Comparison of ENCODE assay signal across 1 cellular context in genomic region chr7:28509256-28510021, GRCh38.
TF ChIP-seq lines count a peak whose summit lies in the region.

No MANE protein-coding gene starts in this region.

TF ChIP-seq in GM12878, 131 proteins besides CTCF, POLR2A, EP300 and RAD21 (continued from another document):
- peak; percentile 89 for TF ChIP-seq ATF2 (IDR thresholded peaks at IDR 0.05; ENCODE audit: low read length)
- TF ChIP-seq PBX3 (IDR thresholded peaks at IDR 0.05; ENCODE audit: insufficient replicate concordance, low read depth, low read length): no peak
- TF ChIP-seq ZNF592 (IDR thresholded peaks at IDR 0.05): peak; percentile 65; the same call in 1 of the 2 replicates
- no peak for TF ChIP-seq BRCA1 (IDR thresholded peaks at IDR 0.05; ENCODE audit: low read depth, low read length)
- TF ChIP-seq SIX5 (IDR thresholded peaks at IDR 0.05; ENCODE audit: low read depth, low read length, severe bottlenecking): no peak
- no peak for TF ChIP-seq NFYA (IDR thresholded peaks at IDR 0.05; ENCODE audit: borderline replicate concordance, low read depth, low read length)
- TF ChIP-seq ZNF622 (IDR thresholded peaks at IDR 0.05): no peak
- TF ChIP-seq STAT1 (conservative IDR thresholded peaks at IDR 0.05): no peak
- peak; percentile 80 for TF ChIP-seq RUNX3 (IDR thresholded peaks at IDR 0.05; ENCODE audit: low read length)
- TF ChIP-seq NFIC (IDR thresholded peaks at IDR 0.05; ENCODE audit: low read depth, low read length): peak; percentile 88
